2 cellular contexts compared by ENCODE assay signal in genomic region chr3:81734742-81735141, GRCh38.
TF ChIP-seq lines count a peak whose summit lies in the region.

No MANE protein-coding gene starts in this region.

TF ChIP-seq in IMR-90, 13 proteins besides CTCF, POLR2A, EP300 and RAD21:
- TF ChIP-seq CHD1 (IDR thresholded peaks at IDR 0.05; ENCODE audit: low read depth, low read length) (no peak), NFE2L2 (IDR thresholded peaks at IDR 0.05; ENCODE audit: low read depth, low read length) (no peak), MXI1 (IDR thresholded peaks at IDR 0.05; ENCODE audit: borderline replicate concordance, low read depth, low read length) (no peak), ELK1 (IDR thresholded peaks at IDR 0.05; ENCODE audit: borderline replicate concordance, low read depth, low read length) (no peak), RFX5 (IDR thresholded peaks at IDR 0.05; ENCODE audit: low read depth, low read length) (no peak), USF2 (IDR thresholded peaks at IDR 0.05; ENCODE audit: low read depth, low read length) (no peak), SMC3 (IDR thresholded peaks at IDR 0.05; ENCODE audit: low read depth, low read length) (no peak), FOS (IDR thresholded peaks at IDR 0.05; ENCODE audit: low read depth, low read length) (no peak), MAFK (IDR thresholded peaks at IDR 0.05; ENCODE audit: low read depth, low read length) (no peak), CEBPB (IDR thresholded peaks at IDR 0.05; ENCODE audit: low read depth, low read length) (no peak), BHLHE40 (IDR thresholded peaks at IDR 0.05; ENCODE audit: low read depth, low read length) (no peak), RCOR1 (IDR thresholded peaks at IDR 0.05; ENCODE audit: insufficient replicate concordance, low read length) (no peak), MAZ (IDR thresholded peaks at IDR 0.05; ENCODE audit: borderline replicate concordance, low read depth, low read length) (no peak)
TF ChIP-seq in IMR-90: peak in this region for 0.

TF ChIP-seq in K562, 482 proteins besides CTCF, POLR2A, EP300 and RAD21:
- TF ChIP-seq PURB (CRISPR knock-in tag; IDR thresholded peaks at IDR 0.05; ENCODE audit: low read depth), result no peak
- no peak for TF ChIP-seq YY1 (IDR thresholded peaks at IDR 0.05; ENCODE audit: borderline replicate concordance in 1 of 3, control insufficient read depth in 1 of 3, extremely low read depth in 1 of 3, insufficient read depth in 3 of 3, insufficient read length in 1 of 3, insufficient replicate concordance in 2 of 3, low read depth in 1 of 3, low read length in 2 of 3)
- no peak for TF ChIP-seq ZNF253 (CRISPR knock-in tag; conservative IDR thresholded peaks at IDR 0.05)
- no peak for TF ChIP-seq SMARCA4 (IDR thresholded peaks at IDR 0.05)
- TF ChIP-seq PKNOX1 (IDR thresholded peaks at IDR 0.05), result no peak
- no peak for TF ChIP-seq PATZ1 (CRISPR knock-in tag; IDR thresholded peaks at IDR 0.05; ENCODE audit: borderline replicate concordance)
- no peak for TF ChIP-seq CEBPZ (IDR thresholded peaks at IDR 0.05; ENCODE audit: borderline replicate concordance, low read depth, low read length)
- no peak for TF ChIP-seq CREB3 (tag; conservative IDR thresholded peaks at IDR 0.05; ENCODE audit: low read depth)
- no peak for TF ChIP-seq BCOR (IDR thresholded peaks at IDR 0.05)
- no peak for TF ChIP-seq MITF (IDR thresholded peaks at IDR 0.05)
- no peak for TF ChIP-seq ZFP1 (CRISPR knock-in tag; IDR thresholded peaks at IDR 0.05)
- no peak for TF ChIP-seq MYBL2 (IDR thresholded peaks at IDR 0.05; ENCODE audit: low read depth)
- no peak for TF ChIP-seq MYBL2 (CRISPR knock-in tag; IDR thresholded peaks at IDR 0.05; ENCODE audit: borderline replicate concordance)
- no peak for TF ChIP-seq PRMT5 (CRISPR knock-in tag; IDR thresholded peaks at IDR 0.05)
- no peak for TF ChIP-seq ZNF263 (CRISPR knock-in tag; IDR thresholded peaks at IDR 0.05; ENCODE audit: borderline replicate concordance)
